In genomic region chr1:182229907-182230522, GRCh38 we compare ENCODE assay signal across 14 cellular contexts.
A peak's percentile ranks its signal among the peaks of the same experiment; 100 is the strongest.
DNase-seq lines count a peak whose midpoint lies in the region; ATAC-seq and TF ChIP-seq lines count a peak whose summit lies in the region.
"Had no signal": no experiment of that assay in that cellular context is flagged by ENCODE, and none has a peak within 500 bp of the region (broad histone marks: within the 10 kb centered on the region; RNA-seq: fewer than 3 reads in every experiment).

No MANE protein-coding gene starts in this region.

- no peak overlapping the region for H3K18ac ChIP-seq in mesendoderm (ENCODE audit: low read length)

- POLR2A ChIA-PET in activated CD8-positive, alpha-beta T cell treated with anti-CD3 and anti-CD28 coated beads, Interleukin-2, amount 10 ng/mL, durations not matched to agents 7 days and 5 days (lab: Charles Lee): no interaction called here

- H2BK5ac ChIP-seq in mesendoderm (ENCODE audit: low read length): no peak overlapping the region

- no peak overlapping the region for H3K4me3 Mint-ChIP-seq in activated CD8-positive, alpha-beta T cell treated with anti-CD3 and anti-CD28 coated beads, Interleukin-2, amount 10 ng/mL, durations not matched to agents 7 days and 5 days
- H3K4me3 Mint-ChIP-seq: activated CD8-positive, alpha-beta memory T cell treated with anti-CD3 and anti-CD28 coated beads, Interleukin-2, amount 10 ng/mL, durations not matched to agents 7 days and 5 days; CD4-positive, alpha-beta T cell; T-helper 1 cell treated with Interleukin-12 subunit alpha and Interleukin-12 subunit beta and Interleukin-4 antibody, amounts not matched to agents 30 μg/mL and 1 μg/mL, for 36 hours had no signal

- no peaks in the 10 kb centered on the region for H3K36me3 ChIP-seq in mesendoderm (ENCODE audit: control insufficient read depth, insufficient read depth, low read length)
- H3K36me3 ChIP-seq: right lobe of liver had no signal

- H3K4me1 ChIP-seq in mesendoderm (ENCODE audit: control insufficient read depth, low read depth, low read length): peaks cover 4% of the 10 kb centered on the region
- H3K4me1 ChIP-seq: body of pancreas, right lobe of liver had no signal

- H3K27ac Mint-ChIP-seq in activated CD8-positive, alpha-beta T cell treated with anti-CD3 and anti-CD28 coated beads, Interleukin-2, amount 10 ng/mL, durations not matched to agents 7 days and 5 days: no peak overlapping the region
- H3K27ac Mint-ChIP-seq: activated CD8-positive, alpha-beta memory T cell treated with anti-CD3 and anti-CD28 coated beads, Interleukin-2, amount 10 ng/mL, durations not matched to agents 7 days and 5 days; CD4-positive, alpha-beta T cell; T-helper 1 cell treated with Interleukin-12 subunit alpha and Interleukin-12 subunit beta and Interleukin-4 antibody, amounts not matched to agents 30 μg/mL and 1 μg/mL, for 36 hours had no signal

- no peak for TF ChIP-seq CTCF in VCaP (conservative IDR thresholded peaks at IDR 0.05)

- H2BK15ac ChIP-seq in mesendoderm (replicated peaks; ENCODE audit: low read depth): no peak overlapping the region

- H3K27ac ChIP-seq in VCaP: peak overlapping the region; percentile 99
- H3K27ac ChIP-seq in mesendoderm (ENCODE audit: low read depth, low read length): peak overlapping the region; percentile 36
- H3K27ac ChIP-seq in substantia nigra (ENCODE audit: low read depth, low read length, poor library complexity, severe bottlenecking): no peak overlapping the region
- H3K27ac ChIP-seq: body of pancreas, right lobe of liver had no signal

- ATAC-seq in HG03354 (IDR thresholded peaks at IDR 0.05; ENCODE audit: poor library complexity, severe bottlenecking, unreplicated experiment): no peak
- ATAC-seq in activated CD8-positive, alpha-beta T cell treated with anti-CD3 and anti-CD28 coated beads, Interleukin-2, amount 10 ng/mL, durations not matched to agents 7 days and 5 days: no peak
- ATAC-seq: activated CD8-positive, alpha-beta memory T cell treated with anti-CD3 and anti-CD28 coated beads, Interleukin-2, amount 10 ng/mL, durations not matched to agents 7 days and 5 days; body of pancreas; right lobe of liver had no signal

- no peaks in the 10 kb centered on the region for H3K27me3 Mint-ChIP-seq in activated CD8-positive, alpha-beta T cell treated with anti-CD3 and anti-CD28 coated beads, Interleukin-2, amount 10 ng/mL, durations not matched to agents 7 days and 5 days (ENCODE audit: low read depth)
- H3K27me3 Mint-ChIP-seq: activated CD8-positive, alpha-beta memory T cell treated with anti-CD3 and anti-CD28 coated beads, Interleukin-2, amount 10 ng/mL, durations not matched to agents 7 days and 5 days; CD4-positive, alpha-beta T cell had no signal

- H3K9ac ChIP-seq in mesendoderm (ENCODE audit: low read length): no peak overlapping the region

- H2BK120ac ChIP-seq in mesendoderm (ENCODE audit: low read depth, low read length): no peak overlapping the region

- H3K36me3 Mint-ChIP-seq in activated CD8-positive, alpha-beta T cell treated with anti-CD3 and anti-CD28 coated beads, Interleukin-2, amount 10 ng/mL, durations not matched to agents 7 days and 5 days (ENCODE audit: low read depth): no peaks in the 10 kb centered on the region
- H3K36me3 Mint-ChIP-seq: activated CD8-positive, alpha-beta memory T cell treated with anti-CD3 and anti-CD28 coated beads, Interleukin-2, amount 10 ng/mL, durations not matched to agents 7 days and 5 days had no signal

- H2AK5ac ChIP-seq in mesendoderm (ENCODE audit: low read length): no peak overlapping the region

- CTCF ChIA-PET in activated CD8-positive, alpha-beta T cell treated with anti-CD3 and anti-CD28 coated beads, Interleukin-2, amount 10 ng/mL, durations not matched to agents 7 days and 5 days (lab: Charles Lee): interaction anchor here (0.6 kb wide), 1 partner anchor 167 kb away, joined by 3 read pairs; no protein-coding TSS in a partner anchor

- no peak overlapping the region for H3K23ac ChIP-seq in mesendoderm (ENCODE audit: low read length)

- H3K27me3 ChIP-seq in mesendoderm (ENCODE audit: insufficient read depth, low read length, poor library complexity): no peaks in the 10 kb centered on the region
- H3K27me3 ChIP-seq: body of pancreas, right lobe of liver had no signal

- H3K56ac ChIP-seq in mesendoderm (ENCODE audit: low read length): no peak overlapping the region

- no peaks in the 10 kb centered on the region for H3K79me2 ChIP-seq in mesendoderm (ENCODE audit: control insufficient read depth, insufficient read depth, low read length)

- H3K4me1 Mint-ChIP-seq in activated CD8-positive, alpha-beta T cell treated with anti-CD3 and anti-CD28 coated beads, Interleukin-2, amount 10 ng/mL, durations not matched to agents 7 days and 5 days (ENCODE audit: low read depth): no peaks in the 10 kb centered on the region
- H3K4me1 Mint-ChIP-seq: activated CD8-positive, alpha-beta memory T cell treated with anti-CD3 and anti-CD28 coated beads, Interleukin-2, amount 10 ng/mL, durations not matched to agents 7 days and 5 days had no signal

- H3K4ac ChIP-seq in mesendoderm (ENCODE audit: low read depth, low read length): no peak overlapping the region

- H3K4me2 ChIP-seq in mesendoderm (ENCODE audit: low read length): no peak overlapping the region

- H3K79me1 ChIP-seq in mesendoderm (ENCODE audit: low read length): no peaks in the 10 kb centered on the region

- no CpG with 5 or more reads among the region's 4 CpGs for WGBS in mesendoderm (ENCODE audit: extremely low coverage, insufficient coverage, low lambda C conversion rate)

- H4K8ac ChIP-seq in mesendoderm (ENCODE audit: low read depth, low read length): no peak overlapping the region

- no peak overlapping the region for H4K5ac ChIP-seq in mesendoderm (ENCODE audit: low read length)

- no peaks in the 10 kb centered on the region for H3K9me3 Mint-ChIP-seq in activated CD8-positive, alpha-beta T cell treated with anti-CD3 and anti-CD28 coated beads, Interleukin-2, amount 10 ng/mL, durations not matched to agents 7 days and 5 days (ENCODE audit: insufficient read depth)
- H3K9me3 Mint-ChIP-seq: CD4-positive, alpha-beta T cell; T-helper 1 cell treated with Interleukin-12 subunit alpha and Interleukin-12 subunit beta and Interleukin-4 antibody, amounts not matched to agents 30 μg/mL and 1 μg/mL, for 36 hours had no signal

- DNase-seq in DMS53 treated with DMSO at 0.1 percent for 48 hours (lab: John Stamatoyannopoulos, UW; ENCODE audit: unreplicated experiment) (peak; percentile 56), NCI-H1694 treated with DMSO at 0.1 percent for 48 hours (lab: John Stamatoyannopoulos, UW) (peak; percentile 81), mesendoderm (peak; percentile 39), substantia nigra (lab: John Stamatoyannopoulos, UW) (no peak)
- no peak for DNase-seq in activated CD8-positive, alpha-beta T cell treated with anti-CD3 and anti-CD28 coated beads, Interleukin-2, amount 10 ng/mL, durations not matched to agents 7 days and 5 days
- no peak for DNase-seq in activated naive CD4-positive, alpha-beta T cell (lab: John Stamatoyannopoulos, UW)
- DNase-seq: activated CD8-positive, alpha-beta memory T cell treated with anti-CD3 and anti-CD28 coated beads, Interleukin-2, amount 10 ng/mL, durations not matched to agents 7 days and 5 days; body of pancreas; CD4-positive, alpha-beta T cell; mammary epithelial cell; right lobe of liver had no signal

- H3K4me3 ChIP-seq in mesendoderm (ENCODE audit: low read length): no peak overlapping the region
- H3K4me3 ChIP-seq: body of pancreas, right lobe of liver had no signal

Comparison
In these comparisons a context has a peak if more than half of its experiments do, and no peak if none do; other contexts are left out.
1. DNase-seq: peak in DMS53 treated with DMSO at 0.1 percent for 48 hours (single experiment), NCI-H1694 treated with DMSO at 0.1 percent for 48 hours (single experiment) and mesendoderm (single experiment); none in substantia nigra (0 of 49), activated CD8-positive, alpha-beta T cell treated with anti-CD3 and anti-CD28 coated beads, Interleukin-2, amount 10 ng/mL, durations not matched to agents 7 days and 5 days (single experiment) and activated naive CD4-positive, alpha-beta T cell (0 of 4).